ENCODE assay signal across 31 cellular contexts in genomic region chr2:41597672-41598071, GRCh38.
A peak's percentile ranks its signal among the peaks of the same experiment; 100 is the strongest.
DNase-seq lines count a peak whose midpoint lies in the region; ATAC-seq, FAIRE-seq and TF ChIP-seq lines count a peak whose summit lies in the region.
"Had no signal": no experiment of that assay in that cellular context is flagged by ENCODE, and none has a peak within 500 bp of the region (broad histone marks: within the 10 kb centered on the region; RNA-seq: fewer than 3 reads in every experiment).

No MANE protein-coding gene starts in this region.

- POLR2A ChIA-PET in A549 (lab: Yijun Ruan, JAX) = no interaction called here

- ATAC-seq in A549 = no peak
- ATAC-seq in left ventricle myocardium superior = peak; percentile 73
- no peak for ATAC-seq in HG03571 (IDR thresholded peaks at IDR 0.05; ENCODE audit: unreplicated experiment)
- ATAC-seq: foreskin keratinocyte; naive thymus-derived CD8-positive, alpha-beta T cell; stimulated activated effector memory CD8-positive, alpha-beta T cell treated with anti-CD3 and anti-CD28 coated beads, Interleukin-12 subunit alpha, Interleukin-12 subunit beta, amount 100 ng/mL, for 72 hours had no signal

- H3K79me2 ChIP-seq in astrocyte (ENCODE audit: insufficient read depth, low read length) = no peaks in the 10 kb centered on the region

- no peak overlapping the region for H3K4me3 Mint-ChIP-seq in astrocyte (ENCODE audit: unreplicated experiment)
- H3K4me3 Mint-ChIP-seq: activated CD4-positive, alpha-beta T cell treated with anti-CD3 and anti-CD28 coated beads, Interleukin-2, amount 10 ng/mL, durations not matched to agents 24 days and 14 days; naive thymus-derived CD8-positive, alpha-beta T cell; stimulated activated effector memory CD8-positive, alpha-beta T cell treated with anti-CD3 and anti-CD28 coated beads, Interleukin-12 subunit alpha, Interleukin-12 subunit beta, amount 100 ng/mL, for 72 hours had no signal

- no peak for TF ChIP-seq POLR2A in A549 (IDR thresholded peaks at IDR 0.05; ENCODE audit: low read length)

- TF ChIP-seq EP300 in A549 (IDR thresholded peaks at IDR 0.05) = no peak

- TF ChIP-seq RAD21 in A549 (conservative IDR thresholded peaks at IDR 0.05 in 1 of 2, IDR thresholded peaks at IDR 0.05 in 1 of 2) = no peak

- TF ChIP-seq CTCF in A549 (IDR thresholded peaks at IDR 0.05) (no peak), astrocyte (IDR thresholded peaks at IDR 0.05; ENCODE audit: insufficient read depth, low read depth, low read length) (no peak)

- H3K4me3 ChIP-seq in A549 (no peak overlapping the region), astrocyte (ENCODE audit: insufficient read depth, low read depth, low read length) (no peak overlapping the region), skeletal muscle satellite cell (ENCODE audit: low read length) (no peak overlapping the region)
- H3K4me3 ChIP-seq: colonic mucosa, vagina had no signal

- H3K27me3 ChIP-seq in astrocyte (ENCODE audit: insufficient read depth, low read length) = no peaks in the 10 kb centered on the region
- H3K27me3 ChIP-seq in skeletal muscle satellite cell (ENCODE audit: control insufficient read depth, insufficient read depth, low read length) = no peaks in the 10 kb centered on the region
- H3K27me3 ChIP-seq: colonic mucosa, foreskin keratinocyte, vagina had no signal

- DNase-seq in A549 (ENCODE audit: low read depth in 1 of 2, low spot score in 1 of 2) (no peak), astrocyte (ENCODE audit: low read depth) (no peak), left ventricle myocardium superior (no peak), activated T-cell treated with anti-CD3 and anti-CD28 coated beads for 4 hours (no peak), OCI-M1 (lab: John Stamatoyannopoulos, UW) (no peak), nucleus accumbens (lab: John Stamatoyannopoulos, UW) (no peak)
- DNase-seq: ACHN; activated CD4-positive, alpha-beta T cell treated with anti-CD3 and anti-CD28 coated beads, Interleukin-2, amount 10 ng/mL, durations not matched to agents 24 days and 14 days; activated T-cell treated with anti-CD3 and anti-CD28 coated beads, Interleukin-2, amount 50 U/mL, for 48 hours; colonic mucosa; DMS153; effector memory CD4-positive, alpha-beta T cell; foreskin keratinocyte; hippocampal formation; KG1; midbrain; MM.1S; naive thymus-derived CD8-positive, alpha-beta T cell; NCI-H1417; NCI-H2081 treated with DMSO at 0.1 percent for 48 hours; NCI-H345; NCI-H82; stimulated activated CD4-positive, alpha-beta T cell treated with anti-CD3 and anti-CD28 coated beads, Interleukin-4, amount 100 ng/mL, for 24 hours; substantia nigra; T-helper 9 cell had no signal

- H3K4me2 ChIP-seq in A549 = no peak overlapping the region
- H3K4me2 ChIP-seq in astrocyte (ENCODE audit: low read length) = no peak overlapping the region
- H3K4me2 ChIP-seq in skeletal muscle satellite cell (ENCODE audit: low read length) = peak overlapping the region; percentile 39

- no peaks in the 10 kb centered on the region for H3K4me1 Mint-ChIP-seq in astrocyte (ENCODE audit: low read depth, unreplicated experiment)
- H3K4me1 Mint-ChIP-seq: activated CD4-positive, alpha-beta T cell treated with anti-CD3 and anti-CD28 coated beads, Interleukin-2, amount 10 ng/mL, durations not matched to agents 24 days and 14 days; naive thymus-derived CD8-positive, alpha-beta T cell; stimulated activated effector memory CD8-positive, alpha-beta T cell treated with anti-CD3 and anti-CD28 coated beads, Interleukin-12 subunit alpha, Interleukin-12 subunit beta, amount 100 ng/mL, for 72 hours had no signal

- no peaks in the 10 kb centered on the region for H3K9me3 Mint-ChIP-seq in astrocyte (ENCODE audit: unreplicated experiment)
- H3K9me3 Mint-ChIP-seq: activated CD4-positive, alpha-beta T cell treated with anti-CD3 and anti-CD28 coated beads, Interleukin-2, amount 10 ng/mL, durations not matched to agents 24 days and 14 days; naive thymus-derived CD8-positive, alpha-beta T cell; stimulated activated effector memory CD8-positive, alpha-beta T cell treated with anti-CD3 and anti-CD28 coated beads, Interleukin-12 subunit alpha, Interleukin-12 subunit beta, amount 100 ng/mL, for 72 hours had no signal

- no peaks in the 10 kb centered on the region for H4K20me1 ChIP-seq in astrocyte (ENCODE audit: insufficient read depth, low read length)

- H3K27ac Mint-ChIP-seq in astrocyte (ENCODE audit: unreplicated experiment) = no peak overlapping the region
- H3K27ac Mint-ChIP-seq: activated CD4-positive, alpha-beta T cell treated with anti-CD3 and anti-CD28 coated beads, Interleukin-2, amount 10 ng/mL, durations not matched to agents 24 days and 14 days; naive thymus-derived CD8-positive, alpha-beta T cell; stimulated activated effector memory CD8-positive, alpha-beta T cell treated with anti-CD3 and anti-CD28 coated beads, Interleukin-12 subunit alpha, Interleukin-12 subunit beta, amount 100 ng/mL, for 72 hours had no signal

- no peak overlapping the region for H3K9ac ChIP-seq in astrocyte (ENCODE audit: low read length)
- peak overlapping the region; percentile 23 for H3K9ac ChIP-seq in skeletal muscle satellite cell (ENCODE audit: low read depth, low read length)

- intact Hi-C loops in left ventricle myocardium superior (cut with micrococcal nuclease) = no loop called here

- no peak overlapping the region for H3K27ac ChIP-seq in A549
- no peak overlapping the region for H3K27ac ChIP-seq in astrocyte (ENCODE audit: low read depth, low read length)
- H3K27ac ChIP-seq: colonic mucosa, foreskin keratinocyte, RWPE1, vagina had no signal

- H2AFZ ChIP-seq in astrocyte (ENCODE audit: low read depth, low read length) = peak overlapping the region; percentile 29

- no peaks in the 10 kb centered on the region for H3K36me3 Mint-ChIP-seq in astrocyte (ENCODE audit: low read depth, unreplicated experiment)
- H3K36me3 Mint-ChIP-seq: naive thymus-derived CD8-positive, alpha-beta T cell; stimulated activated effector memory CD8-positive, alpha-beta T cell treated with anti-CD3 and anti-CD28 coated beads, Interleukin-12 subunit alpha, Interleukin-12 subunit beta, amount 100 ng/mL, for 72 hours had no signal

- H3K36me3 ChIP-seq in astrocyte (ENCODE audit: insufficient read depth, low read length) (no peaks in the 10 kb centered on the region), skeletal muscle satellite cell (ENCODE audit: insufficient read depth, low read length) (no peaks in the 10 kb centered on the region)
- H3K36me3 ChIP-seq: colonic mucosa, vagina had no signal

- CTCF ChIA-PET in A549 (lab: Yijun Ruan, JAX) = no interaction called here

- no peaks in the 10 kb centered on the region for H3K27me3 Mint-ChIP-seq in astrocyte (ENCODE audit: low read depth, unreplicated experiment)
- H3K27me3 Mint-ChIP-seq: activated CD4-positive, alpha-beta T cell treated with anti-CD3 and anti-CD28 coated beads, Interleukin-2, amount 10 ng/mL, durations not matched to agents 24 days and 14 days had no signal

- FAIRE-seq in A549 (lab: Jason Lieb, UNC) = peak; percentile 54
- FAIRE-seq in astrocyte (lab: Jason Lieb, UNC) = no peak
- FAIRE-seq: H1 had no signal

- 7% methylated on average over 2 of the region's 2 CpGs for WGBS in A549 (ENCODE audit: missing lambda C conversion rate)

- H3K9me3 ChIP-seq in A549 (no peaks in the 10 kb centered on the region), astrocyte (ENCODE audit: insufficient read depth, low read depth, low read length) (no peaks in the 10 kb centered on the region), skeletal muscle satellite cell (replicated peaks; ENCODE audit: low read length) (no peaks in the 10 kb centered on the region)
- H3K9me3 ChIP-seq: colonic mucosa, vagina had no signal

- H3K4me1 ChIP-seq in A549 (no peaks in the 10 kb centered on the region), astrocyte (ENCODE audit: insufficient read depth, low read length) (no peaks in the 10 kb centered on the region), skeletal muscle satellite cell (ENCODE audit: control insufficient read depth, insufficient read depth, low read length) (peaks cover 47% of the 10 kb centered on the region)
- H3K4me1 ChIP-seq: colonic mucosa, foreskin keratinocyte, vagina had no signal

TF ChIP-seq in A549, 52 proteins besides CTCF, POLR2A, EP300 and RAD21:
- TF ChIP-seq EHMT2 (IDR thresholded peaks at IDR 0.05; ENCODE audit: low read depth) (no peak), RCOR1 (IDR thresholded peaks at IDR 0.05; ENCODE audit: low read depth, low read length) (no peak), ZC3H11A (IDR thresholded peaks at IDR 0.05) (no peak), KDM1A (IDR thresholded peaks at IDR 0.05; ENCODE audit: low read depth) (no peak), ESRRA (IDR thresholded peaks at IDR 0.05; ENCODE audit: borderline replicate concordance, low read length) (no peak), POLR2AphosphoS2 (conservative IDR thresholded peaks at IDR 0.05; ENCODE audit: low read length) (no peak), JUNB (IDR thresholded peaks at IDR 0.05) (no peak), SMC3 (IDR thresholded peaks at IDR 0.05) (no peak), RFX5 (IDR thresholded peaks at IDR 0.05) (no peak), CBX8 (IDR thresholded peaks at IDR 0.05) (no peak), GATA3 (IDR thresholded peaks at IDR 0.05; ENCODE audit: borderline replicate concordance) (no peak), CHD2 (IDR thresholded peaks at IDR 0.05; ENCODE audit: low read length, partially characterized antibody) (no peak)
